Comparison of ENCODE assay signal across 8 cellular contexts in genomic region chr5:141651728-141652105, GRCh38. TPM values are rescaled to one million over a fixed set of nuclear protein-coding genes. Genes with fewer than 3 reads are reported as not detected.
DNase-seq lines count a peak whose midpoint lies in the region; ATAC-seq and TF ChIP-seq lines count a peak whose summit lies in the region.

No MANE protein-coding gene starts in this region.

- H3K27ac ChIP-seq in substantia nigra (ENCODE audit: low read depth, low read length, poor library complexity, severe bottlenecking): peak overlapping the region; percentile 59

- H3K4me3 Mint-ChIP-seq in T-helper 2 cell treated with Interferon-gamma antibody and Interleukin-4, amounts not matched to agents 5 μg/mL and 100 μg/mL, for 36 hours: peak overlapping the region; percentile 98

- H3K9me3 Mint-ChIP-seq in T-helper 2 cell treated with Interferon-gamma antibody and Interleukin-4, amounts not matched to agents 5 μg/mL and 100 μg/mL, for 36 hours: no peaks in the 10 kb centered on the region

- peaks cover 19% of the 10 kb centered on the region for H3K4me1 Mint-ChIP-seq in T-helper 2 cell treated with Interferon-gamma antibody and Interleukin-4, amounts not matched to agents 5 μg/mL and 100 μg/mL, for 36 hours (ENCODE audit: low read depth)

- no peaks in the 10 kb centered on the region for H3K27me3 ChIP-seq in kidney epithelial cell (ENCODE audit: control insufficient read depth, insufficient read depth, low read length)

- in situ Hi-C loops in astrocyte of the spinal cord (cut with HindIII; ENCODE audit: low sequenced_read_pairs): no loop called here

- peak overlapping the region; percentile 80 for H3K4me3 ChIP-seq in astrocyte of the spinal cord (ENCODE audit: low read depth, low read length)
- peak overlapping the region; percentile 79 for H3K4me3 ChIP-seq in kidney epithelial cell (ENCODE audit: low read depth, low read length)

- TF ChIP-seq CTCF in astrocyte of the spinal cord (IDR thresholded peaks at IDR 0.05; ENCODE audit: low read depth, low read length) (no peak), kidney epithelial cell (IDR thresholded peaks at IDR 0.05; ENCODE audit: insufficient read depth, low read length, poor library complexity, severe bottlenecking) (no peak)

- peak overlapping the region; percentile 81 for H3K27ac Mint-ChIP-seq in T-helper 2 cell treated with Interferon-gamma antibody and Interleukin-4, amounts not matched to agents 5 μg/mL and 100 μg/mL, for 36 hours

- no peak for ATAC-seq in GM18511 (IDR thresholded peaks at IDR 0.05; ENCODE audit: unreplicated experiment)

- H3K36me3 Mint-ChIP-seq in T-helper 2 cell treated with Interferon-gamma antibody and Interleukin-4, amounts not matched to agents 5 μg/mL and 100 μg/mL, for 36 hours (ENCODE audit: low read depth): peaks cover 8% of the 10 kb centered on the region

- no peaks in the 10 kb centered on the region for H3K27me3 Mint-ChIP-seq in T-helper 2 cell treated with Interferon-gamma antibody and Interleukin-4, amounts not matched to agents 5 μg/mL and 100 μg/mL, for 36 hours (ENCODE audit: low read depth)

- DNase-seq in T-helper 2 cell treated with Interferon-gamma antibody and Interleukin-4, amounts not matched to agents 5 μg/mL and 100 μg/mL, for 36 hours (ENCODE audit: low spot score): no peak
- DNase-seq in T-helper 2 cell: no peak
- DNase-seq in astrocyte of the spinal cord (ENCODE audit: low read depth, low spot score): no peak
- DNase-seq in kidney epithelial cell (ENCODE audit: low read depth): no peak
- DNase-seq in substantia nigra (lab: John Stamatoyannopoulos, UW): no peak
- DNase-seq in OCI-M1 (lab: John Stamatoyannopoulos, UW): no peak
- no peak for DNase-seq in kidney tubule cell (ENCODE audit: low spot score)

- no peaks in the 10 kb centered on the region for H3K36me3 ChIP-seq in kidney epithelial cell (ENCODE audit: control insufficient read depth, insufficient read depth, low read length)

RNA-seq across cellular contexts. Expression of gene FCHSD1, which starts 0.5 kb away (rescaled TPM):
- 18.1 and 38.5 TPM in 2 replicates for total RNA-seq in kidney epithelial cell

RNA-seq across cellular contexts. Expression of gene RELL2, which starts 14.9 kb away (rescaled TPM):
- total RNA-seq in kidney epithelial cell: 7.8 and 12.6 TPM in 2 replicates

RNA-seq across cellular contexts. Expression of gene HDAC3, which starts 15.1 kb away (rescaled TPM):
- 39.7 and 54.2 TPM in 2 replicates for total RNA-seq in kidney epithelial cell

RNA-seq across cellular contexts. Expression of gene ARAP3, which starts 30.3 kb away (rescaled TPM):
- 9.2 and 10.8 TPM in 2 replicates for total RNA-seq in kidney epithelial cell

RNA-seq across cellular contexts. Expression of gene DIAPH1, which starts 32.9 kb away (rescaled TPM):
- 99.7 and 103 TPM in 2 replicates for total RNA-seq in kidney epithelial cell
